ENCODE assay signal across 9 cellular contexts in the genomic region with DNA sequence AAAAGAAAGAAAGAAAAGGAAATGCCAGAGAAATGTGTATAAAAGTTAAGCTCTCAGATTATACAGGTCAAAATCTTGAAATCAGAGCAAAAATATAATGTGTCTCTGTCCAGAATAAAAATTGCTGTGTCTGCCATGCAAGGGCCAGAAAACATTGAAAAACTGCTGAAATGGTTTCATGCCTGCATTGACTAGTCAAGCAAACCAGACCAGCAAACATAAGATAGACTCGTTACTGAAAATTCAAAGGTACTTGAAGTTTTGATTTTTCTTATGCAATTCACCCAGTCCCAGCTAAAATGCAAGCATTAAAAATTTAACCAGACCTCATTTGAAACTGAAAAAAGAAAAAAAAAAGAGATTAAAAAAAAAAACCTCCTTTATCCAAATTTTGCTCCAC. TPM values are rescaled to one million over a fixed set of nuclear protein-coding genes. Genes with fewer than 3 reads are reported as not detected.
"Had no signal": no experiment of that assay in that cellular context is flagged by ENCODE, and none has a peak within 500 bp of the region (broad histone marks: within the 10 kb centered on the region; RNA-seq: fewer than 3 reads in every experiment).

No MANE protein-coding gene starts in this region.

- ATAC-seq: GM23338, HCT116 had no signal

- FAIRE-seq: H54 had no signal

- DNase-seq: GM23248, GOT3, H7, H9, HCEC 1CT, HFFc6 had no signal

RNA-seq across cellular contexts. Expression of a gene that starts 37.2 kb away (rescaled TPM):
- total RNA-seq: GM23248, HFFc6 had no signal
